ENCODE assay signal across 17 cellular contexts in genomic region chr7:73866446-73866767, GRCh38. TPM values are rescaled to one million over a fixed set of nuclear protein-coding genes. Genes with fewer than 3 reads are reported as not detected.
A peak's percentile ranks its signal among the peaks of the same experiment; 100 is the strongest.
DNase-seq lines count a peak whose midpoint lies in the region; ATAC-seq, FAIRE-seq and TF ChIP-seq lines count a peak whose summit lies in the region.
"Had no signal": no experiment of that assay in that cellular context is flagged by ENCODE, and none has a peak within 500 bp of the region (broad histone marks: within the 10 kb centered on the region; RNA-seq: fewer than 3 reads in every experiment).

No MANE protein-coding gene starts in this region.

- in situ Hi-C loops in IMR-90 (cut with MboI; ENCODE audit: low sequenced_read_pairs), result loop anchor here (10.0 kb wide), 2 partner anchors 338 to 528 kb away; no protein-coding TSS in a partner anchor
- in situ Hi-C loops in K562 (cut with MboI), result no loop called here

- H3K9ac ChIP-seq in IMR-90 (ENCODE audit: low read depth, low read length) (no peak overlapping the region), K562 (ENCODE audit: insufficient read depth in 1 of 2, low read depth in 2 of 2, low read length in 2 of 2) (no peak overlapping the region)
- H3K9ac ChIP-seq: BLaER1 had no signal

- H2AK5ac ChIP-seq in IMR-90 (ENCODE audit: low read depth, low read length), result peak overlapping the region; percentile 81; the same call in 1 of the 2 replicates

- H3K9me1 ChIP-seq in IMR-90 (ENCODE audit: insufficient read depth, low read length), result peaks cover 21% of the 10 kb centered on the region
- H3K9me1 ChIP-seq in K562 (ENCODE audit: control insufficient read depth, insufficient read depth, low read length), result no peaks in the 10 kb centered on the region

- H3K14ac ChIP-seq in IMR-90 (replicated peaks; ENCODE audit: low read depth, low read length), result no peak overlapping the region

- no peaks in the 10 kb centered on the region for H3K79me2 ChIP-seq in K562 (ENCODE audit: control insufficient read depth, insufficient read depth, low read length)

- H3K27me3 Mint-ChIP-seq in activated CD4-positive, alpha-beta T cell treated with anti-CD3 and anti-CD28 coated beads, Interleukin-2, amount 10 ng/mL, durations not matched to agents 24 days and 14 days, result no peaks in the 10 kb centered on the region

- CTCF ChIA-PET in IMR-90 (lab: Yijun Ruan, JAX), result interaction anchor here (0.5 to 1.1 kb wide), 4 partner anchors 8 to 217 kb away, joined by 3 read pairs; no protein-coding TSS in a partner anchor
- CTCF ChIA-PET in K562 (lab: Yijun Ruan, JAX; ENCODE audit: low intra/inter-chr PET ratio), result interaction anchor here (1.5 to 1.6 kb wide), 2 partner anchors 160 to 527 kb away, joined by 6 to 16 read pairs; no protein-coding TSS in a partner anchor

- H2AK9ac ChIP-seq in IMR-90 (replicated peaks; ENCODE audit: low read depth, low read length, poor library complexity), result no peak overlapping the region

- TF ChIP-seq EP300 in K562 (IDR thresholded peaks at IDR 0.05; ENCODE audit: low read length), result no peak

- H3K23ac ChIP-seq in IMR-90 (ENCODE audit: low read depth, low read length), result no peak overlapping the region

- no peak overlapping the region for H2BK15ac ChIP-seq in IMR-90 (ENCODE audit: low read depth, low read length)

- dilution Hi-C loops in IMR-90 (cut with HindIII; ENCODE audit: low sequenced_read_pairs, unreplicated experiment), result no loop called here

- H3K4me1 ChIP-seq in IMR-90 (ENCODE audit: control insufficient read depth, insufficient read depth, low read length) (peaks cover 20% of the 10 kb centered on the region), K562 (replicated peaks in 1 of 2; ENCODE audit: control insufficient read depth in 2 of 2, insufficient read depth in 2 of 2, low read length in 2 of 2) (peaks cover 0 to 20% of the 10 kb centered on the region in 2 experiments; a peak in 3 of 5 replicates), left lung (peaks cover 4 to 20% of the 10 kb centered on the region in 2 donors)
- H3K4me1 ChIP-seq: HAP-1 had no signal

- H3K56ac ChIP-seq in IMR-90 (ENCODE audit: extremely low read depth, insufficient read depth, low read length), result no peak overlapping the region

- H3K9me3 ChIP-seq in IMR-90 (ENCODE audit: control insufficient read depth, insufficient read depth, low read length) (no peaks in the 10 kb centered on the region), K562 (replicated peaks; ENCODE audit: control insufficient read depth, insufficient read depth, low read depth, low read length) (no peaks in the 10 kb centered on the region), left lung (no peaks in the 10 kb centered on the region)
- H3K9me3 ChIP-seq: BLaER1, HAP-1 had no signal

- no peak for FAIRE-seq in K562 (lab: Jason Lieb, UNC)

- no peak overlapping the region for H3K4me3 Mint-ChIP-seq in activated CD4-positive, alpha-beta T cell treated with anti-CD3 and anti-CD28 coated beads, Interleukin-2, amount 10 ng/mL, durations not matched to agents 24 days and 14 days
- H3K4me3 Mint-ChIP-seq: CD14-positive monocyte; CD4-positive, alpha-beta memory T cell; HFFc6 had no signal

- BruUV-seq in IMR-90 (replicated peaks; lab: Mats Ljungman, UMichigan) (no TSS peak), K562 (replicated peaks; lab: Mats Ljungman, UMichigan) (no TSS peak)

- H4K8ac ChIP-seq in IMR-90 (ENCODE audit: low read depth in 2 of 2, low read length in 2 of 2), result no peak overlapping the region

- DNase-seq in activated CD4-positive, alpha-beta T cell treated with anti-CD3 and anti-CD28 coated beads, Interleukin-2, amount 10 ng/mL, durations not matched to agents 24 days and 14 days, result no peak
- DNase-seq in activated CD4-positive, alpha-beta T cell treated with anti-CD3 and anti-CD28 coated beads, Interleukin-2, amount 50 U/mL, for 4 hours, result no peak
- DNase-seq in IMR-90, result no peak
- DNase-seq in K562 (ENCODE audit: extremely low read depth in 1 of 4, low spot score in 3 of 4), result no peak
- no peak for DNase-seq in SW480 (ENCODE audit: low spot score)
- DNase-seq in T-helper 9 cell, result no peak
- no peak for DNase-seq in left lung
- DNase-seq: 8988T; CD4-positive, alpha-beta memory T cell had no signal

- no peaks in the 10 kb centered on the region for H3K9me3 Mint-ChIP-seq in activated CD4-positive, alpha-beta T cell treated with anti-CD3 and anti-CD28 coated beads, Interleukin-2, amount 10 ng/mL, durations not matched to agents 24 days and 14 days
- H3K9me3 Mint-ChIP-seq: HFFc6 had no signal

- H3K4me2 ChIP-seq in IMR-90 (ENCODE audit: low read depth, low read length) (no peak overlapping the region), K562 (ENCODE audit: insufficient read depth, low read length) (no peak overlapping the region)
- H3K4me2 ChIP-seq: BLaER1 had no signal

- H3K79me1 ChIP-seq in IMR-90 (ENCODE audit: low read depth in 1 of 2, low read length in 2 of 2), result peaks cover 0 to 3% of the 10 kb centered on the region in 2 experiments; a peak in 1 of 4 replicates

- TF ChIP-seq RAD21 in IMR-90 (IDR thresholded peaks at IDR 0.05; ENCODE audit: low read length), result no peak
- no peak for TF ChIP-seq RAD21 in K562 (CRISPR knock-in tag; conservative IDR thresholded peaks at IDR 0.05 in 1 of 2, IDR thresholded peaks at IDR 0.05 in 1 of 2)

- no peak for TF ChIP-seq POLR2A in IMR-90 (IDR thresholded peaks at IDR 0.05; ENCODE audit: low read depth, low read length)
- TF ChIP-seq POLR2A in K562 (conservative IDR thresholded peaks at IDR 0.05), result no peak

- H3K18ac ChIP-seq in IMR-90 (ENCODE audit: low read depth, low read length), result no peak overlapping the region

- H3K36me3 ChIP-seq in IMR-90 (ENCODE audit: control insufficient read depth, insufficient read depth, low read length) (no peaks in the 10 kb centered on the region), K562 (ENCODE audit: control insufficient read depth, insufficient read depth, low read length) (no peaks in the 10 kb centered on the region), left lung (no peaks in the 10 kb centered on the region)
- H3K36me3 ChIP-seq: BLaER1, HAP-1 had no signal

- ATAC-seq in IMR-90 (ENCODE audit: low read depth) (no peak), K562 (no peak), left lung (no peak)

- H3K27me3 ChIP-seq in IMR-90 (ENCODE audit: control insufficient read depth, insufficient read depth, low read length) (no peaks in the 10 kb centered on the region), K562 (ENCODE audit: control insufficient read depth in 2 of 2, insufficient read depth in 2 of 2, low read length in 2 of 2) (peaks cover 5 to 52% of the 10 kb centered on the region in 2 experiments; a peak in 3 of 5 replicates), left lung (no peaks in the 10 kb centered on the region)
- H3K27me3 ChIP-seq: BLaER1 had no signal

- TF ChIP-seq CTCF in IMR-90 (conservative IDR thresholded peaks at IDR 0.05; ENCODE audit: low read depth, low read length) (no peak), K562 (IDR thresholded peaks at IDR 0.05 in 2 of 3, conservative IDR thresholded peaks at IDR 0.05 in 1 of 3; ENCODE audit: insufficient read depth in 2 of 3, low read depth in 1 of 3, low read length in 3 of 3) (no peak), left lung (IDR thresholded peaks at IDR 0.05) (no peak)

- no peak overlapping the region for H3K4ac ChIP-seq in IMR-90 (ENCODE audit: low read depth, low read length)

- no peak overlapping the region; the same call in 1 of the 2 replicates for H2BK20ac ChIP-seq in IMR-90 (ENCODE audit: low read depth, low read length)

- H2BK5ac ChIP-seq in IMR-90 (ENCODE audit: low read depth, low read length, poor library complexity, severe bottlenecking), result peak overlapping the region; percentile 23

- no peaks in the 10 kb centered on the region for H3K36me3 Mint-ChIP-seq in activated CD4-positive, alpha-beta T cell treated with anti-CD3 and anti-CD28 coated beads, Interleukin-2, amount 10 ng/mL, durations not matched to agents 24 days and 14 days (ENCODE audit: low read depth)
- H3K36me3 Mint-ChIP-seq: CD14-positive monocyte; CD4-positive, alpha-beta memory T cell had no signal

- H4K5ac ChIP-seq in IMR-90 (ENCODE audit: low read depth, low read length), result no peak overlapping the region

- POLR2A ChIA-PET in IMR-90 (lab: Charles Lee; ENCODE audit: unreplicated experiment), result no interaction called here
- POLR2A ChIA-PET in K562 (lab: Yijun Ruan, JAX), result no interaction called here

- no peaks in the 10 kb centered on the region for H3K4me1 Mint-ChIP-seq in activated CD4-positive, alpha-beta T cell treated with anti-CD3 and anti-CD28 coated beads, Interleukin-2, amount 10 ng/mL, durations not matched to agents 24 days and 14 days
- H3K4me1 Mint-ChIP-seq: CD14-positive monocyte; CD4-positive, alpha-beta memory T cell had no signal

- no peak overlapping the region for H3K4me3 ChIP-seq in IMR-90 (ENCODE audit: insufficient read depth, low read depth, low read length)
- no peak overlapping the region for H3K4me3 ChIP-seq in K562
- no peak overlapping the region for H3K4me3 ChIP-seq in left lung
- H3K4me3 ChIP-seq: BLaER1, HAP-1 had no signal

- no peaks in the 10 kb centered on the region for H4K20me1 ChIP-seq in IMR-90 (ENCODE audit: insufficient read depth, low read length)
- H4K20me1 ChIP-seq in K562 (replicated peaks; ENCODE audit: control insufficient read depth, insufficient read depth, low read length), result peaks cover 17% of the 10 kb centered on the region
- H4K20me1 ChIP-seq: BLaER1 had no signal

- no peak overlapping the region for H4K91ac ChIP-seq in IMR-90 (ENCODE audit: insufficient read depth, low read depth, low read length)

- no peak overlapping the region for H3K27ac ChIP-seq in IMR-90 (ENCODE audit: insufficient read depth, low read length)
- no peak overlapping the region for H3K27ac ChIP-seq in K562 (ENCODE audit: extremely low read depth, low read depth, low read length)
- no peak overlapping the region for H3K27ac ChIP-seq in left lung
- H3K27ac ChIP-seq: BLaER1, HL-60 had no signal

- H2AFZ ChIP-seq in IMR-90 (replicated peaks; ENCODE audit: low read length, poor library complexity) (no peak overlapping the region), K562 (ENCODE audit: low read depth, low read length) (no peak overlapping the region)

- H2BK120ac ChIP-seq in IMR-90 (ENCODE audit: low read depth, low read length), result no peak overlapping the region

- peak overlapping the region; percentile 26 for H3K27ac Mint-ChIP-seq in activated CD4-positive, alpha-beta T cell treated with anti-CD3 and anti-CD28 coated beads, Interleukin-2, amount 10 ng/mL, durations not matched to agents 24 days and 14 days
- H3K27ac Mint-ChIP-seq: HFFc6 had no signal

- intact Hi-C loops in activated CD4-positive, alpha-beta T cell treated with anti-CD3 and anti-CD28 coated beads, Interleukin-2, amount 10 ng/mL, durations not matched to agents 24 days and 14 days (cut with micrococcal nuclease), result no loop called here
- intact Hi-C loops in IMR-90 (cut with micrococcal nuclease) (loop anchor here (1.0 to 10.0 kb wide), 5 partner anchors 160 to 535 kb away; partner anchors contain the start of gene EIF4H), K562 (cut with micrococcal nuclease) (loop anchor here (1.0 to 2.0 kb wide), 4 partner anchors 113 to 526 kb away; no protein-coding TSS in a partner anchor), left lung (cut with DNase I) (loop anchor here in 1 of 2 donors (5.0 to 10.0 kb wide), 2 partner anchors 161 to 318 kb away; partner anchors contain the start of gene ELN)

- 89% methylated on average over 1 of the region's 1 CpG; no CpG with 5 or more reads in 1 of the 2 experiments for WGBS in IMR-90 (ENCODE audit: extremely low coverage in 2 of 2, insufficient read length in 1 of 2), 2 experiments
- WGBS in K562 (ENCODE audit: insufficient coverage, low coverage, missing lambda C conversion rate), result 0% methylated on average over 1 of the region's 1 CpG

RNA-seq across cellular contexts. Expression of gene TMEM270, which starts 5.4 kb away (rescaled TPM):
- not detected in 2 replicates for total RNA-seq in activated CD4-positive, alpha-beta T cell treated with anti-CD3 and anti-CD28 coated beads, Interleukin-2, amount 10 ng/mL, durations not matched to agents 24 days and 14 days
- total RNA-seq in IMR-90 (2012; rRNA removed) (not detected in 2 replicates), K562 (2014; rRNA removed) (not detected in 2 replicates), K562 (2014; rRNA removed; fragmentation: Illumina TruSeq; extraction: Trizol) (not detected in 2 replicates), K562 (2015; rRNA removed; fragmentation: Illumina TruSeq; extraction: Trizol) (not detected in 2 replicates), K562 (2021) (not detected in 2 replicates), left lung (not detected)
- polyA plus RNA-seq in IMR-90 (2012; rRNA removed) (0.17 TPM in 1 of 2 replicates, not detected in the other), K562 (2011; rRNA removed) (not detected in 2 replicates), K562 (2014; fragmentation: Illumina TruSeq; extraction: Trizol) (not detected in 2 replicates), K562 (2014; fragmentation: Nextera tagmentation; extraction: Ambion mirVana) (not detected), K562 (2014; rRNA removed) (not detected in 2 replicates)
- polyA plus RNA-seq in IMR-90 (2012; cell fraction: cytosol; rRNA removed), result 0.19 TPM in 1 of 2 replicates, not detected in the other
- not detected in 2 replicates for polyA plus RNA-seq in IMR-90 (2012; cell fraction: nucleus; rRNA removed; ENCODE audit: low replicate concordance)
- not detected in 2 replicates for total RNA-seq in K562 (2011; cell fraction: chromatin; rRNA removed; ENCODE audit: low replicate concordance)
- total RNA-seq in K562 (2011; cell fraction: nucleolus; rRNA removed), result not detected in 2 replicates
- not detected in 2 replicates for total RNA-seq in K562 (2011; cell fraction: nucleoplasm; rRNA removed)
- polyA plus RNA-seq in K562 (2011; cell fraction: cytosol; rRNA removed), result not detected in 2 replicates
- polyA plus RNA-seq in K562 (2011; cell fraction: nucleus; rRNA removed), result not detected in 2 replicates
- polyA plus RNA-seq in K562 (2012), result not detected in 2 replicates
- polyA minus RNA-seq in K562 (2011; rRNA and poly(A)+ RNA removed), result not detected in 2 replicates
- not detected in 2 replicates for polyA minus RNA-seq in K562 (2011; cell fraction: cytosol; rRNA and poly(A)+ RNA removed)
- polyA minus RNA-seq in K562 (2011; cell fraction: nucleus; rRNA and poly(A)+ RNA removed), result not detected in 2 replicates
- total RNA-seq: A673; CD4-positive, alpha-beta memory T cell; H4; HFFc6 had no signal
- polyA plus RNA-seq: AG04450; CD14-positive monocyte; CD4-positive, alpha-beta memory T cell had no signal

RNA-seq across cellular contexts. Expression of gene METTL27, which starts 24.1 kb away (rescaled TPM):
- total RNA-seq in activated CD4-positive, alpha-beta T cell treated with anti-CD3 and anti-CD28 coated beads, Interleukin-2, amount 10 ng/mL, durations not matched to agents 24 days and 14 days, result 1.3 and 1.9 TPM in 2 replicates
- total RNA-seq in IMR-90 (2012; rRNA removed) (1.7 and 2.3 TPM in 2 replicates), K562 (2014; rRNA removed) (0.32 and 0.94 TPM in 2 replicates), K562 (2014; rRNA removed; fragmentation: Illumina TruSeq; extraction: Trizol) (not detected in 2 replicates), K562 (2015; rRNA removed; fragmentation: Illumina TruSeq; extraction: Trizol) (not detected in 2 replicates), K562 (2021) (0.42 and 0.73 TPM in 2 replicates), left lung (1 to 10 TPM; 1.5 to 2.6 TPM)
- polyA plus RNA-seq in IMR-90 (2012; rRNA removed) (4.3 and 5.2 TPM in 2 replicates), K562 (2011; rRNA removed) (0.33 and 0.49 TPM in 2 replicates), K562 (2014; fragmentation: Illumina TruSeq; extraction: Trizol) (0.69 TPM in 1 of 2 replicates, not detected in the other), K562 (2014; fragmentation: Nextera tagmentation; extraction: Ambion mirVana) (under 1 TPM in 1 of 2 experiments, not detected in 1; 0.08 TPM), K562 (2014; rRNA removed) (0.35 and 0.82 TPM in 2 replicates)
- polyA plus RNA-seq in IMR-90 (2012; cell fraction: cytosol; rRNA removed), result 5.0 and 8.7 TPM in 2 replicates
- polyA plus RNA-seq in IMR-90 (2012; cell fraction: nucleus; rRNA removed; ENCODE audit: low replicate concordance), result 4.1 and 6.2 TPM in 2 replicates
- total RNA-seq in K562 (2011; cell fraction: chromatin; rRNA removed; ENCODE audit: low replicate concordance), result 1.9 and 4.9 TPM in 2 replicates
- 3.6 and 4.8 TPM in 2 replicates for total RNA-seq in K562 (2011; cell fraction: nucleolus; rRNA removed)
- total RNA-seq in K562 (2011; cell fraction: nucleoplasm; rRNA removed), result 2.0 and 5.0 TPM in 2 replicates
- polyA plus RNA-seq in K562 (2011; cell fraction: cytosol; rRNA removed), result 0.59 and 1.3 TPM in 2 replicates
- polyA plus RNA-seq in K562 (2011; cell fraction: nucleus; rRNA removed), result 1.4 and 3.9 TPM in 2 replicates
- polyA plus RNA-seq in K562 (2012), result 0.25 and 0.58 TPM in 2 replicates
- polyA minus RNA-seq in K562 (2011; rRNA and poly(A)+ RNA removed), result 0.53 and 1.1 TPM in 2 replicates
- not detected in 2 replicates for polyA minus RNA-seq in K562 (2011; cell fraction: cytosol; rRNA and poly(A)+ RNA removed)
- polyA minus RNA-seq in K562 (2011; cell fraction: nucleus; rRNA and poly(A)+ RNA removed), result 1.6 and 1.9 TPM in 2 replicates
- total RNA-seq: A673 had no signal

RNA-seq across cellular contexts. Expression of gene CLDN4, which starts 35.6 kb away (rescaled TPM):
- total RNA-seq in activated CD4-positive, alpha-beta T cell treated with anti-CD3 and anti-CD28 coated beads, Interleukin-2, amount 10 ng/mL, durations not matched to agents 24 days and 14 days, result not detected in 2 replicates
- total RNA-seq in IMR-90 (2012; rRNA removed), result 2.9 and 3.9 TPM in 2 replicates
- 3.8 and 4.4 TPM in 2 replicates for polyA plus RNA-seq in IMR-90 (2012; rRNA removed)
- polyA plus RNA-seq in IMR-90 (2012; cell fraction: cytosol; rRNA removed), result 2.4 and 4.7 TPM in 2 replicates
- polyA plus RNA-seq in IMR-90 (2012; cell fraction: nucleus; rRNA removed; ENCODE audit: low replicate concordance), result 1.9 and 4.8 TPM in 2 replicates
- 1.8 and 2.6 TPM in 2 replicates for total RNA-seq in K562 (2011; cell fraction: chromatin; rRNA removed; ENCODE audit: low replicate concordance)
- 0.66 and 1.0 TPM in 2 replicates for total RNA-seq in K562 (2011; cell fraction: nucleolus; rRNA removed)
- total RNA-seq in K562 (2011; cell fraction: nucleoplasm; rRNA removed), result 2.3 and 2.8 TPM in 2 replicates
- 0.05 and 0.08 TPM in 2 replicates for total RNA-seq in K562 (2014; rRNA removed)
- 0.06 TPM in 1 of 2 replicates, not detected in the other for total RNA-seq in K562 (2014; rRNA removed; fragmentation: Illumina TruSeq; extraction: Trizol)
- total RNA-seq in K562 (2015; rRNA removed; fragmentation: Illumina TruSeq; extraction: Trizol), result 0.04 and 0.07 TPM in 2 replicates
- total RNA-seq in K562 (2021), result 0.60 and 0.63 TPM in 2 replicates
- 0.06 and 0.37 TPM in 2 replicates for polyA plus RNA-seq in K562 (2011; rRNA removed)
- polyA plus RNA-seq in K562 (2011; cell fraction: cytosol; rRNA removed), result 0.18 TPM in 2 replicates
- polyA plus RNA-seq in K562 (2011; cell fraction: nucleus; rRNA removed), result 0.16 and 0.48 TPM in 2 replicates
- polyA plus RNA-seq in K562 (2012), result 0.13 and 0.25 TPM in 2 replicates
- polyA plus RNA-seq in K562 (2014; fragmentation: Illumina TruSeq; extraction: Trizol), result 0.10 and 0.21 TPM in 2 replicates
- not detected for polyA plus RNA-seq in K562 (2014; fragmentation: Nextera tagmentation; extraction: Ambion mirVana)
- polyA plus RNA-seq in K562 (2014; rRNA removed), result 0.05 and 0.13 TPM in 2 replicates
- 0.07 and 0.66 TPM in 2 replicates for polyA minus RNA-seq in K562 (2011; rRNA and poly(A)+ RNA removed)
- polyA minus RNA-seq in K562 (2011; cell fraction: cytosol; rRNA and poly(A)+ RNA removed), result 0.67 TPM in 1 of 2 replicates, not detected in the other
- polyA minus RNA-seq in K562 (2011; cell fraction: nucleus; rRNA and poly(A)+ RNA removed), result 0.27 TPM in 1 of 2 replicates, not detected in the other
- 100 to 1,000 TPM; 108 to 219 TPM for total RNA-seq in left lung
- total RNA-seq: CD4-positive, alpha-beta memory T cell had no signal
- polyA plus RNA-seq: CD14-positive monocyte had no signal

Comparison
In these comparisons a context has a peak if more than half of its experiments do, and no peak if none do; other contexts are left out.
1. RNA of gene CLDN4, which starts 35.6 kb away (total RNA-seq): 108 to 219 TPM in left lung; 2.9 to 3.9 TPM in IMR-90, not detected in activated CD4-positive, alpha-beta T cell treated with anti-CD3 and anti-CD28 coated beads, Interleukin-2, amount 10 ng/mL, durations not matched to agents 24 days and 14 days and 0.04 to 2.8 TPM in K562; every median in the first group is over 10 times any median in the second.